Comparison of ENCODE assay signal across 9 cellular contexts in genomic region chr18:76922107-76922506, GRCh38.
DNase-seq lines count a peak whose midpoint lies in the region; ATAC-seq, FAIRE-seq and TF ChIP-seq lines count a peak whose summit lies in the region.
"Had no signal": no experiment of that assay in that cellular context is flagged by ENCODE, and none has a peak within 500 bp of the region (broad histone marks: within the 10 kb centered on the region; RNA-seq: fewer than 3 reads in every experiment).

No MANE protein-coding gene starts in this region.

- H3K4me3 ChIP-seq in spleen, result no peak overlapping the region

- H3K27me3 ChIP-seq in spleen (replicated peaks in 1 of 7), result no peaks in the 10 kb centered on the region

- no peak for TF ChIP-seq POLR2A in spleen (IDR thresholded peaks at IDR 0.05)

- H3K27ac Mint-ChIP-seq in activated naive CD8-positive, alpha-beta T cell treated with anti-CD3 and anti-CD28 coated beads, Interleukin-2, amount 50 U/mL, for 24 hours, result no peak overlapping the region

- H3K4me1 Mint-ChIP-seq in activated naive CD8-positive, alpha-beta T cell treated with anti-CD3 and anti-CD28 coated beads, Interleukin-2, amount 50 U/mL, for 24 hours, result peaks cover 12% of the 10 kb centered on the region

- no peaks in the 10 kb centered on the region for H3K9me3 ChIP-seq in spleen

- H3K4me3 Mint-ChIP-seq in activated naive CD8-positive, alpha-beta T cell treated with anti-CD3 and anti-CD28 coated beads, Interleukin-2, amount 50 U/mL, for 24 hours, result no peak overlapping the region

- H3K9me3 Mint-ChIP-seq in activated naive CD8-positive, alpha-beta T cell treated with anti-CD3 and anti-CD28 coated beads, Interleukin-2, amount 50 U/mL, for 24 hours, result no peaks in the 10 kb centered on the region

- DNase-seq in ELR (ENCODE audit: low read depth) (peak; percentile 29), HTR-8/SVneo (ENCODE audit: insufficient read length, low spot score) (peak; percentile 7), RWPE1 (ENCODE audit: low spot score) (peak; percentile 1), hippocampal formation (lab: John Stamatoyannopoulos, UW) (peak; percentile 62 to 74), spleen (peak; percentile 87), mesenteric fat pad (ENCODE audit: low spot score) (no peak)
- peak; percentile 24 for DNase-seq in activated naive CD8-positive, alpha-beta T cell treated with anti-CD3 and anti-CD28 coated beads, Interleukin-2, amount 50 U/mL, for 24 hours

- peaks cover 28% of the 10 kb centered on the region for H3K36me3 Mint-ChIP-seq in activated naive CD8-positive, alpha-beta T cell treated with anti-CD3 and anti-CD28 coated beads, Interleukin-2, amount 50 U/mL, for 24 hours (ENCODE audit: low read depth)

- POLR2A ChIA-PET in RWPE1 (lab: Yijun Ruan, JAX; ENCODE audit: low non-redundant PET), result no interaction called here

- WGBS in spleen, 5 donors, result 19 to 29% (median 23%) methylated on average over 10 of the region's 10 CpGs

- H3K4me1 ChIP-seq in spleen, result peaks cover 0 to 11% (median 0%) of the 10 kb centered on the region in 6 donors

- TF ChIP-seq CTCF in RWPE1 (conservative IDR thresholded peaks at IDR 0.05; ENCODE audit: low read depth) (no peak), spleen (IDR thresholded peaks at IDR 0.05 in 8 of 11, conservative IDR thresholded peaks at IDR 0.05 in 3 of 11) (peak; percentile 33 to 78 (median 67))

- H3K27ac ChIP-seq in RWPE1 (no peak overlapping the region), spleen (no peak overlapping the region)
- H3K27ac ChIP-seq: epithelial cell of prostate had no signal

- H3K36me3 ChIP-seq in spleen, result peaks cover 0 to 90% (median 68%) of the 10 kb centered on the region in 6 donors

- no peak for FAIRE-seq in HTR-8/SVneo (lab: Jason Lieb, UNC)

- peak; percentile 98 for ATAC-seq in GM21515 (IDR thresholded peaks at IDR 0.05; ENCODE audit: unreplicated experiment)
- peak; percentile 95 for ATAC-seq in activated naive CD8-positive, alpha-beta T cell treated with anti-CD3 and anti-CD28 coated beads, Interleukin-2, amount 50 U/mL, for 24 hours

- H3K27me3 Mint-ChIP-seq in activated naive CD8-positive, alpha-beta T cell treated with anti-CD3 and anti-CD28 coated beads, Interleukin-2, amount 50 U/mL, for 24 hours, result no peaks in the 10 kb centered on the region

- CTCF ChIA-PET in RWPE1 (lab: Yijun Ruan, JAX), result interaction anchor here (0.6 to 0.7 kb wide), 3 partner anchors 10 to 609 kb away, joined by 3 to 4 read pairs (median 4); no protein-coding TSS in a partner anchor

- intact Hi-C loops in spleen (cut with DNase I; ENCODE audit: low total_unique reads), result loop anchor here (5.0 kb wide), 1 partner anchor 60 kb away; no protein-coding TSS in a partner anchor
